ENCODE assay signal across 24 cellular contexts in the genomic region with DNA sequence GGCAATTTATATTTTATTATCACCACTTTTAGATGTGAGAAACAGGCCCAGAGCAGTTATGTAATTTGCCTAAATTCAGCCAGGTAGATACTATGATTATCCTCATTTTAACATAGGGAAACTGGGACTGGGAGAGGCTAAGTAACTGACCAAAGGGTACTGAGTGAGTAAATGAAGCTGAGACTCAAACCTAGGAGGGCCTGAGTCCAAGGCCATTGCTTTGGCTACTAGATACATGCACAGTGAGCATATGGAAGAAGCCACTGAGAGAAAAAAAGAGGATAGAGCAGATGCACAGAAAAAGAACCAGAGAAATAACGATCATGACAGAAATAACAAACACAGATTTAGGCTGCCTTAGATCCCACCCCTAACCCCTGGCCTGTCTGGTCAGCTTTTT. TPM values are rescaled to one million over a fixed set of nuclear protein-coding genes. Genes with fewer than 3 reads are reported as not detected.
DNase-seq lines count a peak whose midpoint lies in the region; ATAC-seq and TF ChIP-seq lines count a peak whose summit lies in the region.
"Had no signal": no experiment of that assay in that cellular context is flagged by ENCODE, and none has a peak within 500 bp of the region (broad histone marks: within the 10 kb centered on the region; RNA-seq: fewer than 3 reads in every experiment).

No MANE protein-coding gene starts in this region.

- H3K4me3 ChIP-seq in endodermal cell (ENCODE audit: low read length) (no peak overlapping the region), stomach smooth muscle (ENCODE audit: low read length in 2 of 2) (no peak overlapping the region), trophoblast cell (ENCODE audit: low read depth, low read length) (no peak overlapping the region)
- H3K4me3 ChIP-seq: heart left ventricle, vagina had no signal

- H3K14ac ChIP-seq in trophoblast cell (ENCODE audit: low read length): no peak overlapping the region

- H3K9ac ChIP-seq in endodermal cell (ENCODE audit: extremely low read depth, low read length, poor library complexity, severe bottlenecking) (no peak overlapping the region), stomach smooth muscle (ENCODE audit: low read length in 2 of 2) (no peak overlapping the region), trophoblast cell (ENCODE audit: low read length) (no peak overlapping the region)

- H2BK120ac ChIP-seq in trophoblast cell (ENCODE audit: insufficient read depth, low read length, poor library complexity): no peak overlapping the region

- H2AK5ac ChIP-seq in trophoblast cell (ENCODE audit: low read length): no peak overlapping the region

- H3K9me3 ChIP-seq in endodermal cell (ENCODE audit: control insufficient read depth, low read length) (no peaks in the 10 kb centered on the region), stomach smooth muscle (ENCODE audit: control insufficient read depth in 2 of 2, low read length in 2 of 2) (no peaks in the 10 kb centered on the region), trophoblast cell (ENCODE audit: insufficient read depth, low read depth, low read length) (no peaks in the 10 kb centered on the region)
- H3K9me3 ChIP-seq: heart left ventricle, neutrophil, vagina had no signal

- H3K4me2 ChIP-seq in trophoblast cell (ENCODE audit: low read length): no peak overlapping the region

- peak overlapping the region; percentile 4 for H3K27ac Mint-ChIP-seq in endodermal cell
- peak overlapping the region; percentile 60 for H3K27ac Mint-ChIP-seq in nephron progenitor cell

- no peak overlapping the region for H3K23ac ChIP-seq in trophoblast cell (ENCODE audit: low read length)

- H4K91ac ChIP-seq in trophoblast cell (ENCODE audit: low read depth, low read length): no peak overlapping the region

- H3K27me3 ChIP-seq in endodermal cell (ENCODE audit: control insufficient read depth, insufficient read depth, low read length, poor library complexity, severe bottlenecking) (no peaks in the 10 kb centered on the region), stomach smooth muscle (ENCODE audit: control insufficient read depth in 1 of 2, insufficient read depth in 2 of 2, low read length in 2 of 2) (no peaks in the 10 kb centered on the region), trophoblast cell (ENCODE audit: insufficient read depth, low read length) (no peaks in the 10 kb centered on the region)
- H3K27me3 ChIP-seq: heart left ventricle, neutrophil, vagina had no signal

- H3K36me3 ChIP-seq in endodermal cell (ENCODE audit: control insufficient read depth, insufficient read depth, low read length) (peaks cover 25% of the 10 kb centered on the region), stomach smooth muscle (ENCODE audit: control insufficient read depth in 2 of 2, insufficient read depth in 2 of 2, low read length in 2 of 2) (peaks cover 14 to 17% of the 10 kb centered on the region in 2 donors), trophoblast cell (ENCODE audit: control insufficient read depth in 1 of 2, insufficient read depth in 2 of 2, low read length in 2 of 2) (peaks cover 4 to 16% of the 10 kb centered on the region in 2 experiments)

- H4K12ac ChIP-seq in trophoblast cell (ENCODE audit: low read depth, low read length): no peak overlapping the region

- H3K36me3 Mint-ChIP-seq in endodermal cell (ENCODE audit: low read depth) (peaks cover 30% of the 10 kb centered on the region), nephron progenitor cell (ENCODE audit: low read depth) (peaks cover 50% of the 10 kb centered on the region)

- H3K4me3 Mint-ChIP-seq in endodermal cell: no peak overlapping the region
- H3K4me3 Mint-ChIP-seq in nephron progenitor cell: no peak overlapping the region

- no peak overlapping the region for H2BK5ac ChIP-seq in trophoblast cell (ENCODE audit: low read depth, low read length, poor library complexity)

- no peak for ATAC-seq in GM18511 (IDR thresholded peaks at IDR 0.05; ENCODE audit: unreplicated experiment)
- ATAC-seq: heart left ventricle had no signal

- H3K4me1 Mint-ChIP-seq in endodermal cell (peaks cover 13% of the 10 kb centered on the region), nephron progenitor cell (peaks cover 15% of the 10 kb centered on the region)

- H4K8ac ChIP-seq in trophoblast cell (ENCODE audit: low read depth, low read length): no peak overlapping the region

- H3K79me1 ChIP-seq in trophoblast cell (ENCODE audit: low read length): no peaks in the 10 kb centered on the region

- no peaks in the 10 kb centered on the region for H3K4me1 ChIP-seq in endodermal cell (ENCODE audit: control insufficient read depth, insufficient read depth, low read length)
- peaks cover 13% of the 10 kb centered on the region for H3K4me1 ChIP-seq in stomach smooth muscle (ENCODE audit: control insufficient read depth, insufficient read depth, low read length)
- peaks cover 0 to under 1% of the 10 kb centered on the region in 2 experiments for H3K4me1 ChIP-seq in trophoblast cell (ENCODE audit: control insufficient read depth in 1 of 2, insufficient read depth in 2 of 2, low read length in 2 of 2)
- H3K4me1 ChIP-seq: vagina had no signal

- DNase-seq in DMS53 (lab: John Stamatoyannopoulos, UW): peak; percentile 4
- no peak for DNase-seq in DMS53 treated with DMSO at 0.1 percent for 48 hours (lab: John Stamatoyannopoulos, UW; ENCODE audit: unreplicated experiment)
- DNase-seq in endodermal cell: no peak
- DNase-seq in nephron progenitor cell: no peak
- DNase-seq in trophoblast cell: no peak
- DNase-seq in ureter (ENCODE audit: low spot score): no peak
- DNase-seq: 8988T; activated CD4-positive, alpha-beta T cell treated with anti-CD3 and anti-CD28 coated beads for 48 hours; activated naive CD4-positive, alpha-beta T cell; activated T-cell treated with anti-CD3 and anti-CD28 coated beads, Interleukin-2, amount 50 U/mL, for 48 hours; cerebellar nuclear complex; heart left ventricle; IMR-90; kidney glomerular epithelial cell; mesenchymal stem cell; NCI-H1092; NCI-H187; NCI-H526 treated with DMSO at 0.1 percent for 48 hours; Right ventricle myocardium superior had no signal

- H2BK12ac ChIP-seq in trophoblast cell (ENCODE audit: low read length): no peak overlapping the region

- H3K9me3 Mint-ChIP-seq in endodermal cell: no peaks in the 10 kb centered on the region
- H3K9me3 Mint-ChIP-seq in nephron progenitor cell: no peaks in the 10 kb centered on the region

- no peaks in the 10 kb centered on the region for H3K27me3 Mint-ChIP-seq in endodermal cell (ENCODE audit: insufficient read depth)
- H3K27me3 Mint-ChIP-seq in nephron progenitor cell (ENCODE audit: low read depth, poor library complexity): no peaks in the 10 kb centered on the region

- 85 to 100% methylated on average over 1 of the region's 1 CpG for WGBS in endodermal cell (ENCODE audit: insufficient coverage in 1 of 2, insufficient read length in 1 of 2), 2 experiments
- WGBS in trophoblast cell (ENCODE audit: extremely low coverage, insufficient coverage, insufficient read length): no CpG with 5 or more reads among the region's 1 CpG

- no peak overlapping the region for H3K18ac ChIP-seq in trophoblast cell (ENCODE audit: low read length)

- H3K4ac ChIP-seq in trophoblast cell (ENCODE audit: low read depth, low read length): no peak overlapping the region

- H3K27ac ChIP-seq in endodermal cell (ENCODE audit: low read depth, low read length): no peak overlapping the region
- peak overlapping the region; percentile 13 for H3K27ac ChIP-seq in stomach smooth muscle (ENCODE audit: low read length)
- no peak overlapping the region for H3K27ac ChIP-seq in trophoblast cell (ENCODE audit: low read depth, low read length)
- H3K27ac ChIP-seq: epithelial cell of prostate, neutrophil, vagina had no signal

- H2AFZ ChIP-seq in trophoblast cell (ENCODE audit: insufficient read depth, low read length, poor library complexity): no peak overlapping the region

- TF ChIP-seq CTCF in endodermal cell (conservative IDR thresholded peaks at IDR 0.05) (no peak), nephron progenitor cell (IDR thresholded peaks at IDR 0.05) (no peak)

- no peaks in the 10 kb centered on the region for H3K79me2 ChIP-seq in trophoblast cell (ENCODE audit: control insufficient read depth, insufficient read depth, low read length, poor library complexity)

RNA-seq across cellular contexts. Expression of gene USF3, which starts 33.6 kb away (rescaled TPM):
- total RNA-seq in endodermal cell (10 to 100 TPM; 15.5 to 17.6 TPM), ureter (19.3 TPM)
- polyA plus RNA-seq in endodermal cell (2013, experiment 1 of 2): 10.5 TPM
- polyA plus RNA-seq in endodermal cell (2013, experiment 2 of 2): 12.5 TPM
- polyA plus RNA-seq in trophoblast cell (2013): 9.3 and 9.6 TPM in 2 replicates
